Comparison of ENCODE assay signal across 15 cellular contexts in genomic region chr7:44987996-44988395, GRCh38. TPM values are rescaled to one million over a fixed set of nuclear protein-coding genes. Genes with fewer than 3 reads are reported as not detected.
DNase-seq lines count a peak whose midpoint lies in the region; ATAC-seq, FAIRE-seq and TF ChIP-seq lines count a peak whose summit lies in the region.
"Had no signal": no experiment of that assay in that cellular context is flagged by ENCODE, and none has a peak within 500 bp of the region (broad histone marks: within the 10 kb centered on the region; RNA-seq: fewer than 3 reads in every experiment).

No MANE protein-coding gene starts in this region.

- no peak overlapping the region for H2BK120ac ChIP-seq in H9 (ENCODE audit: low read depth, low read length, poor library complexity, severe bottlenecking)

- H3K23me2 ChIP-seq in H9 (ENCODE audit: insufficient read length, low read depth, low read length, poor library complexity, severe bottlenecking) = peaks cover 3% of the 10 kb centered on the region

- FAIRE-seq in kidney (lab: Jason Lieb, UNC) = no peak

- H4K20me1 ChIP-seq in H9 (ENCODE audit: control insufficient read depth, insufficient read depth, insufficient read length) = no peaks in the 10 kb centered on the region

- no peak overlapping the region for H2BK12ac ChIP-seq in H9 (ENCODE audit: insufficient read length, low read depth, low read length)

- H2AFZ ChIP-seq in H9 (ENCODE audit: low read length) = no peak overlapping the region

- peaks cover 4% of the 10 kb centered on the region for H3K79me1 ChIP-seq in H9 (ENCODE audit: insufficient read depth, low read depth, low read length, poor library complexity, severe bottlenecking)

- no peaks in the 10 kb centered on the region for H3K9me3 ChIP-seq in CD4-positive, CD25-positive, alpha-beta regulatory T cell (ENCODE audit: control insufficient read depth in 2 of 2, low read length in 2 of 2)
- no peaks in the 10 kb centered on the region for H3K9me3 ChIP-seq in HEK293 (ENCODE audit: control insufficient read depth, insufficient read depth, low read depth, low read length)
- H3K9me3 ChIP-seq in kidney (ENCODE audit: control insufficient read depth in 1 of 2, low read length in 2 of 2) = no peaks in the 10 kb centered on the region
- no peaks in the 10 kb centered on the region for H3K9me3 ChIP-seq in H9 (ENCODE audit: control insufficient read depth, low read depth, low read length)
- H3K9me3 ChIP-seq: HAP-1, left lung, thoracic aorta had no signal

- peaks cover 21% of the 10 kb centered on the region for H3K36me3 ChIP-seq in CD4-positive, CD25-positive, alpha-beta regulatory T cell (ENCODE audit: control insufficient read depth, insufficient read depth, low read length)
- H3K36me3 ChIP-seq in HEK293 (ENCODE audit: control insufficient read depth in 2 of 2, insufficient read depth in 1 of 2, low read length in 2 of 2) = peaks cover 8 to 32% of the 10 kb centered on the region in 2 experiments; a peak in 1 of 3 replicates
- peaks cover 11 to 17% of the 10 kb centered on the region in 2 donors for H3K36me3 ChIP-seq in kidney (ENCODE audit: control insufficient read depth in 1 of 2, insufficient read depth in 2 of 2, low read length in 2 of 2)

- H3K56ac ChIP-seq in H9 (ENCODE audit: insufficient read length, low read depth, low read length) = no peak overlapping the region

- H4K5ac ChIP-seq in H9 (ENCODE audit: insufficient read length, low read depth, low read length) = no peak overlapping the region

- no peak overlapping the region for H2BK20ac ChIP-seq in H9 (ENCODE audit: low read depth, low read length, poor library complexity, severe bottlenecking)

- H3T11ph ChIP-seq in H9 (ENCODE audit: low read length) = no peak overlapping the region

- intact Hi-C loops in activated CD4-positive, alpha-beta memory T cell treated with anti-CD3 and anti-CD28 coated beads for 36 hours (cut with micrococcal nuclease) = no loop called here
- intact Hi-C loops in kidney (cut with DNase I) = no loop called here

- no peak overlapping the region for H3K4me3 ChIP-seq in CD4-positive, CD25-positive, alpha-beta regulatory T cell (ENCODE audit: low read depth, low read length)
- H3K4me3 ChIP-seq in HEK293 (ENCODE audit: low read depth, low read length) = no peak overlapping the region
- H3K4me3 ChIP-seq in kidney (ENCODE audit: low read length in 2 of 2) = no peak overlapping the region

- CTCF ChIA-PET in HEK293 (lab: Yijun Ruan, JAX) = no interaction called here
- CTCF ChIA-PET in activated CD4-positive, alpha-beta memory T cell treated with anti-CD3 and anti-CD28 coated beads for 36 hours (lab: Charles Lee) = interaction anchor here (1.1 kb wide), 1 partner anchor 14 kb away, joined by 3 read pairs; no protein-coding TSS in a partner anchor

- no peak overlapping the region for H3K4me2 ChIP-seq in H9 (ENCODE audit: insufficient read depth, insufficient read length, low read length)

- H3K9me3 Mint-ChIP-seq in CD4-positive, CD25-positive, alpha-beta regulatory T cell = no peaks in the 10 kb centered on the region
- H3K9me3 Mint-ChIP-seq in activated CD4-positive, alpha-beta memory T cell treated with anti-CD3 and anti-CD28 coated beads for 36 hours = no peaks in the 10 kb centered on the region
- peaks cover 0 to 4% of the 10 kb centered on the region in 2 experiments; a peak in 1 of 5 replicates for H3K9me3 Mint-ChIP-seq in H9

- H3K4me1 Mint-ChIP-seq in CD4-positive, CD25-positive, alpha-beta regulatory T cell = peaks cover 23 to 59% (median 42%) of the 10 kb centered on the region in 4 donors
- H3K4me1 Mint-ChIP-seq in activated CD4-positive, alpha-beta memory T cell treated with anti-CD3 and anti-CD28 coated beads for 36 hours (ENCODE audit: low read depth) = peaks cover 45% of the 10 kb centered on the region
- peaks cover 27 to 38% of the 10 kb centered on the region in 2 experiments for H3K4me1 Mint-ChIP-seq in H9

- no peak for DNase-seq in CD4-positive, CD25-positive, alpha-beta regulatory T cell
- DNase-seq in activated CD4-positive, alpha-beta memory T cell treated with anti-CD3 and anti-CD28 coated beads for 36 hours = no peak
- peak; percentile 58 for DNase-seq in kidney
- no peak for DNase-seq in H9
- no peak for DNase-seq in NCI-H345 (lab: John Stamatoyannopoulos, UW)
- DNase-seq in putamen (ENCODE audit: low spot score) = no peak
- DNase-seq: GF-D8, NCI-H1092 treated with DMSO at 0.1 percent for 48 hours, NCI-H524, SHP77 had no signal

- H3K36me3 Mint-ChIP-seq in CD4-positive, CD25-positive, alpha-beta regulatory T cell = peaks cover 21% of the 10 kb centered on the region
- peaks cover 38% of the 10 kb centered on the region for H3K36me3 Mint-ChIP-seq in activated CD4-positive, alpha-beta memory T cell treated with anti-CD3 and anti-CD28 coated beads for 36 hours
- peaks cover 32 to 46% (median 42%) of the 10 kb centered on the region in 3 experiments for H3K36me3 Mint-ChIP-seq in H9 (ENCODE audit: insufficient read depth in 1 of 3, low read depth in 3 of 3)

- no peak overlapping the region for H2BK15ac ChIP-seq in H9 (ENCODE audit: low read depth, low read length)

- H3K9ac ChIP-seq in kidney (ENCODE audit: low read length in 2 of 2) (no peak overlapping the region), H9 (ENCODE audit: extremely low read depth, insufficient read length, low read length) (no peak overlapping the region)

- H2AK5ac ChIP-seq in H9 (ENCODE audit: insufficient read length, low read length) = no peak overlapping the region

- ATAC-seq in CD4-positive, CD25-positive, alpha-beta regulatory T cell (ENCODE audit: low read depth in 2 of 2) = no peak
- no peak for ATAC-seq in GM18861 (IDR thresholded peaks at IDR 0.05; ENCODE audit: unreplicated experiment)
- ATAC-seq: left lung had no signal

- H3K27ac Mint-ChIP-seq in CD4-positive, CD25-positive, alpha-beta regulatory T cell = peak overlapping the region in 2 of 3 donors; percentile 5 to 98
- H3K27ac Mint-ChIP-seq in activated CD4-positive, alpha-beta memory T cell treated with anti-CD3 and anti-CD28 coated beads for 36 hours = peak overlapping the region; percentile 100
- no peak overlapping the region for H3K27ac Mint-ChIP-seq in H9

- WGBS in H9 (ENCODE audit: extremely low coverage, insufficient read length, low lambda C conversion rate) = no CpG with 5 or more reads among the region's 10 CpGs

- H3K23ac ChIP-seq in H9 (ENCODE audit: insufficient read length, low read depth, low read length) = no peak overlapping the region

- TF ChIP-seq CTCF in HEK293 (tag by site-specific recombination; IDR thresholded peaks at IDR 0.05) = no peak
- no peak for TF ChIP-seq CTCF in kidney (IDR thresholded peaks at IDR 0.05; ENCODE audit: borderline replicate concordance, extremely low read depth, insufficient read depth)
- TF ChIP-seq CTCF in H9 (conservative IDR thresholded peaks at IDR 0.05) = no peak

- peaks cover 4% of the 10 kb centered on the region for H3K27me3 Mint-ChIP-seq in CD4-positive, CD25-positive, alpha-beta regulatory T cell
- H3K27me3 Mint-ChIP-seq in activated CD4-positive, alpha-beta memory T cell treated with anti-CD3 and anti-CD28 coated beads for 36 hours = no peaks in the 10 kb centered on the region
- no peaks in the 10 kb centered on the region; the same call in 1 of the 2 replicates for H3K27me3 Mint-ChIP-seq in H9 (ENCODE audit: low read depth)

- H3K79me2 ChIP-seq in H9 (ENCODE audit: insufficient read depth, low read length) = peaks cover 13% of the 10 kb centered on the region; the same call in 1 of the 2 replicates

- H3K18ac ChIP-seq in H9 (ENCODE audit: insufficient read length, low read depth, low read length) = no peak overlapping the region

- peaks cover 43% of the 10 kb centered on the region for H3K4me1 ChIP-seq in CD4-positive, CD25-positive, alpha-beta regulatory T cell (ENCODE audit: control insufficient read depth, insufficient read depth, low read length, poor library complexity, severe bottlenecking)
- H3K4me1 ChIP-seq in HEK293 (ENCODE audit: control insufficient read depth, insufficient read depth, low read length) = peaks cover 5% of the 10 kb centered on the region
- H3K4me1 ChIP-seq in kidney (ENCODE audit: control insufficient read depth in 1 of 2, insufficient read depth in 1 of 2, low read depth in 1 of 2, low read length in 2 of 2) = peaks cover 7 to 10% of the 10 kb centered on the region in 2 donors
- no peaks in the 10 kb centered on the region for H3K4me1 ChIP-seq in H9 (ENCODE audit: insufficient read depth, low read length)

- H3K14ac ChIP-seq in H9 (ENCODE audit: insufficient read depth, low read length) = no peak overlapping the region

- H4K91ac ChIP-seq in H9 (ENCODE audit: insufficient read length, low read depth, low read length) = no peak overlapping the region

- H3K27ac ChIP-seq in CD4-positive, CD25-positive, alpha-beta regulatory T cell (ENCODE audit: insufficient read depth, low read length, poor library complexity, severe bottlenecking) = no peak overlapping the region
- H3K27ac ChIP-seq in HEK293 (ENCODE audit: extremely low read depth, low read depth, low read length) = no peak overlapping the region
- no peak overlapping the region for H3K27ac ChIP-seq in kidney (ENCODE audit: low read depth in 2 of 2, low read length in 2 of 2)
- no peak overlapping the region for H3K27ac ChIP-seq in H9 (ENCODE audit: insufficient read length, low read depth, low read length)

- H3K27me3 ChIP-seq in CD4-positive, CD25-positive, alpha-beta regulatory T cell (ENCODE audit: control insufficient read depth, insufficient read depth, low read length) = no peaks in the 10 kb centered on the region
- H3K27me3 ChIP-seq in H9 (ENCODE audit: insufficient read depth, low read length) = no peaks in the 10 kb centered on the region
- H3K27me3 ChIP-seq: left lung had no signal

- no peak overlapping the region for H3K4ac ChIP-seq in H9 (ENCODE audit: low read depth, low read length)

- POLR2A ChIA-PET in HEK293 (lab: Yijun Ruan, JAX) = no interaction called here
- POLR2A ChIA-PET in activated CD4-positive, alpha-beta memory T cell treated with anti-CD3 and anti-CD28 coated beads for 36 hours (lab: Charles Lee) = interaction anchor here (0.7 to 11.0 kb wide), 3 partner anchors 11 to 183 kb away, joined by 3 to 208 read pairs (median 4); partner anchors contain the start of gene CCM2

- H3K4me3 Mint-ChIP-seq in CD4-positive, CD25-positive, alpha-beta regulatory T cell = peak overlapping the region in 2 of 4 donors; percentile 73 to 98
- peak overlapping the region; percentile 99 for H3K4me3 Mint-ChIP-seq in activated CD4-positive, alpha-beta memory T cell treated with anti-CD3 and anti-CD28 coated beads for 36 hours
- peak overlapping the region in 1 of 2 experiments; percentile 99; a peak in 1 of 5 replicates for H3K4me3 Mint-ChIP-seq in H9

- no peak overlapping the region for H4K8ac ChIP-seq in H9 (replicated peaks; ENCODE audit: insufficient read length, low read depth, low read length)

- H2BK5ac ChIP-seq in H9 (ENCODE audit: insufficient read length, low read length) = no peak overlapping the region

RNA-seq across cellular contexts. Expression of gene MYO1G, which starts 9.2 kb away (rescaled TPM):
- total RNA-seq in CD4-positive, CD25-positive, alpha-beta regulatory T cell = 427 TPM
- polyA plus RNA-seq in CD4-positive, CD25-positive, alpha-beta regulatory T cell = 100 to 1,000 TPM; 132 to 229 (median 160) TPM
- total RNA-seq in activated CD4-positive, alpha-beta memory T cell treated with anti-CD3 and anti-CD28 coated beads for 36 hours = 100 to 1,000 TPM; 429 to 436 TPM
- total RNA-seq in kidney = 14.3 TPM
- polyA plus RNA-seq in kidney (ENCODE audit: insufficient read depth, low read depth, low replicate concordance) = 0.60 TPM
- total RNA-seq in H9 (2021) = 0.55 and 0.57 TPM in 2 replicates

RNA-seq across cellular contexts. Expression of gene CCM2, which starts 12.0 kb away (rescaled TPM):
- 190 TPM for total RNA-seq in CD4-positive, CD25-positive, alpha-beta regulatory T cell
- polyA plus RNA-seq in CD4-positive, CD25-positive, alpha-beta regulatory T cell = 100 to 1,000 TPM; 139 to 163 (median 156) TPM
- 10 to 100 TPM; 85.2 to 89.6 TPM for total RNA-seq in activated CD4-positive, alpha-beta memory T cell treated with anti-CD3 and anti-CD28 coated beads for 36 hours
- total RNA-seq in kidney (35.0 TPM), H9 (2021) (30.4 and 30.5 TPM in 2 replicates)
- 37.8 TPM for polyA plus RNA-seq in kidney (ENCODE audit: insufficient read depth, low read depth, low replicate concordance)

Comparison
In these comparisons a context has a peak if more than half of its experiments do, and no peak if none do; other contexts are left out.
1. H3K27ac Mint-ChIP-seq: peak in CD4-positive, CD25-positive, alpha-beta regulatory T cell (2 of 3) and activated CD4-positive, alpha-beta memory T cell treated with anti-CD3 and anti-CD28 coated beads for 36 hours (single experiment); none in H9 (0 of 3).
2. RNA of gene MYO1G, which starts 9.2 kb away (total RNA-seq): 429 to 436 TPM in activated CD4-positive, alpha-beta memory T cell treated with anti-CD3 and anti-CD28 coated beads for 36 hours and 427 TPM in CD4-positive, CD25-positive, alpha-beta regulatory T cell (single experiment); 14.3 TPM in kidney (single experiment) and 0.55 to 0.57 TPM in H9; every median in the first group is over 10 times any median in the second.